ENCODE assay signal across 8 cellular contexts in the genomic region with DNA sequence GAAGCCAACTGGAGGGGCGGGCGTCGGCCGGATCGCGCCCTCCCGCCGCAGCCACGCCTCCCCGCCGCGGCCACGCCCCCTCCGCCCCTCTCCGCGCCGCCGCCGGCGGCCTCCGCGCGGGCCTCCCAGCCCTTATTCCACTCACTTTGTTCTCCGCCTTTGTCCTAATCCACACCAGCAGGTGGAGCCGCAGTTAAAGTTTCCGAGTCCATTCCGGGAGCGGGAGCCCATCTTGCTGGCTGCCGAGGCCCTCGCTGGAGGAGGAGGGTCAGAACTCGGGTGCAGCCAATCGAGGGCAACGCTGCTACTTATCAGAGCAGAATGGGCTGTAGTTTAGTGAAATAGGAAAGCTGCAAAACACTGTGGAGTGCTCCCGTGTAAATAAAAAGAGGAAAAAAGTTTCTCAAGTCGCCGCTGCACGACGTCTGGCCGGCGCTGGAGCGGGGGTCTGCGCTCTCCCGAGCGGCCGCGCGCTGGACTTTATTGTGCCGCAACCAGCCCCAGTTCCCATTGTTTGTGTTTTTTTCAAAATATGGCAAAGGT. TPM values are rescaled to one million over a fixed set of nuclear protein-coding genes. Genes with fewer than 3 reads are reported as not detected.
DNase-seq lines count a peak whose midpoint lies in the region; ATAC-seq and TF ChIP-seq lines count a peak whose summit lies in the region.

A gene (plus strand): TSS at position 271 of the 543 bp plus-strand sequence. CDS start 262 bp downstream, at position 533.

- ATAC-seq in CD4-positive, CD25-positive, alpha-beta regulatory T cell (ENCODE audit: low read depth in 2 of 2), result peak; percentile 76 to 81
- ATAC-seq in GM19395 (IDR thresholded peaks at IDR 0.05; ENCODE audit: unreplicated experiment) (peak; percentile 70), HG03565 (IDR thresholded peaks at IDR 0.05; ENCODE audit: unreplicated experiment) (peak; percentile 55), left lung (peak; percentile 93)

- peak within 1 kb of the TSS; percentile 91 for H3K27ac ChIP-seq in CD4-positive, CD25-positive, alpha-beta regulatory T cell (ENCODE audit: insufficient read depth, low read length, poor library complexity, severe bottlenecking)
- H3K27ac ChIP-seq in left lung, result peak within 1 kb of the TSS; percentile 93 to 95

- intact Hi-C loops in dendritic cell treated with granulocyte-macrophage colony-stimulating factor and Interleukin-4, amounts not matched to agents 40 ng/mL and 50 ng/mL, for 4 days (cut with micrococcal nuclease), result loop anchor here (1.0 to 5.0 kb wide), 3 partner anchors 41 to 453 kb away; a partner anchor contains a TSS
- intact Hi-C loops in left lung (cut with DNase I), result no loop called here

- H3K4me3 Mint-ChIP-seq in CD4-positive, CD25-positive, alpha-beta regulatory T cell, result peak within 1 kb of the TSS; percentile 92 to 100 (median 98)
- H3K4me3 Mint-ChIP-seq in dendritic cell treated with granulocyte-macrophage colony-stimulating factor and Interleukin-4, amounts not matched to agents 40 ng/mL and 50 ng/mL, for 4 days, result peak within 1 kb of the TSS; percentile 88

- peak; percentile 28 to 32 for TF ChIP-seq CTCF in left lung (IDR thresholded peaks at IDR 0.05)

- peaks cover 2% of the 10 kb centered on the region for H3K36me3 ChIP-seq in CD4-positive, CD25-positive, alpha-beta regulatory T cell (ENCODE audit: control insufficient read depth, insufficient read depth, low read length)
- no peaks in the 10 kb centered on the region for H3K36me3 ChIP-seq in left lung

- no peaks in the 10 kb centered on the region for H3K27me3 ChIP-seq in CD4-positive, CD25-positive, alpha-beta regulatory T cell (ENCODE audit: control insufficient read depth, insufficient read depth, low read length)
- no peaks in the 10 kb centered on the region for H3K27me3 ChIP-seq in left lung

- DNase-seq in CD4-positive, CD25-positive, alpha-beta regulatory T cell, result peak; percentile 91 to 98 (median 95)
- DNase-seq in NCI-H748 treated with DMSO at 0.1 percent for 48 hours (lab: John Stamatoyannopoulos, UW), result peak; percentile 95
- DNase-seq in activated CD4-positive, alpha-beta T cell treated with anti-CD3 and anti-CD28 coated beads, Interleukin-2, amount 50 U/mL, for 24 hours (ENCODE audit: low read depth in 1 of 2, low spot score in 1 of 2), result peak; percentile 86 to 95
- peak; percentile 96 to 98 for DNase-seq in left lung
- DNase-seq in stimulated activated CD4-positive, alpha-beta T cell treated with anti-CD3 and anti-CD28 coated beads, Interleukin-4, amount 100 ng/mL, for 1 hour, result peak; percentile 92

- peaks cover 0 to 2% (median 0%) of the 10 kb centered on the region in 7 donors for H3K9me3 Mint-ChIP-seq in CD4-positive, CD25-positive, alpha-beta regulatory T cell
- no peaks in the 10 kb centered on the region for H3K9me3 Mint-ChIP-seq in dendritic cell treated with granulocyte-macrophage colony-stimulating factor and Interleukin-4, amounts not matched to agents 40 ng/mL and 50 ng/mL, for 4 days

- H3K4me3 ChIP-seq in CD4-positive, CD25-positive, alpha-beta regulatory T cell (ENCODE audit: low read depth, low read length), result peak within 1 kb of the TSS; percentile 97
- H3K4me3 ChIP-seq in left lung, result peak within 1 kb of the TSS; percentile 87 to 90

- peaks cover 31 to 75% (median 60%) of the 10 kb centered on the region in 4 donors for H3K4me1 Mint-ChIP-seq in CD4-positive, CD25-positive, alpha-beta regulatory T cell
- peaks cover 45% of the 10 kb centered on the region for H3K4me1 Mint-ChIP-seq in dendritic cell treated with granulocyte-macrophage colony-stimulating factor and Interleukin-4, amounts not matched to agents 40 ng/mL and 50 ng/mL, for 4 days (ENCODE audit: low read depth)

- peaks cover 12% of the 10 kb centered on the region for H3K27me3 Mint-ChIP-seq in CD4-positive, CD25-positive, alpha-beta regulatory T cell
- no peaks in the 10 kb centered on the region for H3K27me3 Mint-ChIP-seq in dendritic cell treated with granulocyte-macrophage colony-stimulating factor and Interleukin-4, amounts not matched to agents 40 ng/mL and 50 ng/mL, for 4 days

- H3K9me3 ChIP-seq in CD4-positive, CD25-positive, alpha-beta regulatory T cell (ENCODE audit: control insufficient read depth in 2 of 2, low read length in 2 of 2), result no peaks in the 10 kb centered on the region
- H3K9me3 ChIP-seq in left lung, result no peaks in the 10 kb centered on the region

- H3K36me3 Mint-ChIP-seq in CD4-positive, CD25-positive, alpha-beta regulatory T cell, result peaks cover 10% of the 10 kb centered on the region
- peaks cover 23% of the 10 kb centered on the region for H3K36me3 Mint-ChIP-seq in dendritic cell treated with granulocyte-macrophage colony-stimulating factor and Interleukin-4, amounts not matched to agents 40 ng/mL and 50 ng/mL, for 4 days (ENCODE audit: low read depth)

- H3K27ac Mint-ChIP-seq in CD4-positive, CD25-positive, alpha-beta regulatory T cell, result peak within 1 kb of the TSS; percentile 98 to 100 (median 98)
- peak within 1 kb of the TSS; percentile 96 for H3K27ac Mint-ChIP-seq in dendritic cell treated with granulocyte-macrophage colony-stimulating factor and Interleukin-4, amounts not matched to agents 40 ng/mL and 50 ng/mL, for 4 days

- peaks cover 79% of the 10 kb centered on the region for H3K4me1 ChIP-seq in CD4-positive, CD25-positive, alpha-beta regulatory T cell (ENCODE audit: control insufficient read depth, insufficient read depth, low read length, poor library complexity, severe bottlenecking)
- peaks cover 12 to 46% of the 10 kb centered on the region in 2 donors for H3K4me1 ChIP-seq in left lung

RNA-seq across cellular contexts. Expression of the gene that starts here (rescaled TPM):
- total RNA-seq in CD4-positive, CD25-positive, alpha-beta regulatory T cell, result 30.2 TPM
- 10 to 100 TPM; 69.7 to 81.8 (median 71.8) TPM for polyA plus RNA-seq in CD4-positive, CD25-positive, alpha-beta regulatory T cell
- total RNA-seq in left lung, result 10 to 100 TPM; 22.9 to 27.1 TPM

Comparison
In these comparisons a context has a peak if more than half of its experiments do, and no peak if none do; other contexts are left out.
1. Peak in every context shown above with its lines: DNase-seq, ATAC-seq, H3K4me3 ChIP-seq and H3K27ac ChIP-seq.